ENCODE assay signal across 8 cellular contexts in genomic region chr11:57424802-57425564, GRCh38. TPM values are rescaled to one million over a fixed set of nuclear protein-coding genes. Genes with fewer than 3 reads are reported as not detected.
A peak's percentile ranks its signal among the peaks of the same experiment; 100 is the strongest.
DNase-seq lines count a peak whose midpoint lies in the region; ATAC-seq lines count a peak whose summit lies in the region.

No MANE protein-coding gene starts in this region.

- H3K27ac ChIP-seq in caudate nucleus (ENCODE audit: low read depth, low read length) = peak overlapping the region; percentile 19

- ATAC-seq in GM21529 (IDR thresholded peaks at IDR 0.05; ENCODE audit: unreplicated experiment) = peak; percentile 90

- in situ Hi-C loops in KBM-7 (cut with MboI; ENCODE audit: low pct_unique_long_range_greater_than_20kb, low sequenced_read_pairs) = no loop called here

- DNase-seq in GDM1 (lab: John Stamatoyannopoulos, UW) (peak; percentile 86), KBM-7 (peak; percentile 96), caudate nucleus (lab: John Stamatoyannopoulos, UW) (peak in 3 of 61 donors; percentile 3 to 19 (median 17)), lung microvascular endothelial cell (ENCODE audit: low read depth in 2 of 2) (peak; percentile 99), NCI-H526 treated with DMSO at 0.1 percent for 48 hours (lab: John Stamatoyannopoulos, UW) (no peak)
- DNase-seq in activated CD4-positive, CD25-positive, alpha-beta regulatory T cell (lab: John Stamatoyannopoulos, UW) = peak; percentile 58 to 79 (median 68)
- DNase-seq in stimulated activated CD8-positive, alpha-beta memory T cell treated with anti-CD3 and anti-CD28 coated beads, Interleukin-15, amount 100 ng/mL, for 24 hours (ENCODE audit: low read depth) = peak; percentile 50

RNA-seq across cellular contexts. Expression of gene SLC43A3, which starts 1.9 kb away (rescaled TPM):
- total RNA-seq in lung microvascular endothelial cell = 19.4 and 38.7 TPM in 2 replicates

RNA-seq across cellular contexts. Expression of gene PRG2, which starts 34.5 kb away (rescaled TPM):
- not detected in 2 replicates for total RNA-seq in lung microvascular endothelial cell

RNA-seq across cellular contexts. Expression of gene RTN4RL2, which starts 35.3 kb away (rescaled TPM):
- under 0.01 and 0.20 TPM in 2 replicates for total RNA-seq in lung microvascular endothelial cell

RNA-seq across cellular contexts. Expression of gene PRG3, which starts 44.0 kb away (rescaled TPM):
- total RNA-seq in lung microvascular endothelial cell = not detected in 2 replicates
